1 cellular context compared by ENCODE assay signal in the genomic region with DNA sequence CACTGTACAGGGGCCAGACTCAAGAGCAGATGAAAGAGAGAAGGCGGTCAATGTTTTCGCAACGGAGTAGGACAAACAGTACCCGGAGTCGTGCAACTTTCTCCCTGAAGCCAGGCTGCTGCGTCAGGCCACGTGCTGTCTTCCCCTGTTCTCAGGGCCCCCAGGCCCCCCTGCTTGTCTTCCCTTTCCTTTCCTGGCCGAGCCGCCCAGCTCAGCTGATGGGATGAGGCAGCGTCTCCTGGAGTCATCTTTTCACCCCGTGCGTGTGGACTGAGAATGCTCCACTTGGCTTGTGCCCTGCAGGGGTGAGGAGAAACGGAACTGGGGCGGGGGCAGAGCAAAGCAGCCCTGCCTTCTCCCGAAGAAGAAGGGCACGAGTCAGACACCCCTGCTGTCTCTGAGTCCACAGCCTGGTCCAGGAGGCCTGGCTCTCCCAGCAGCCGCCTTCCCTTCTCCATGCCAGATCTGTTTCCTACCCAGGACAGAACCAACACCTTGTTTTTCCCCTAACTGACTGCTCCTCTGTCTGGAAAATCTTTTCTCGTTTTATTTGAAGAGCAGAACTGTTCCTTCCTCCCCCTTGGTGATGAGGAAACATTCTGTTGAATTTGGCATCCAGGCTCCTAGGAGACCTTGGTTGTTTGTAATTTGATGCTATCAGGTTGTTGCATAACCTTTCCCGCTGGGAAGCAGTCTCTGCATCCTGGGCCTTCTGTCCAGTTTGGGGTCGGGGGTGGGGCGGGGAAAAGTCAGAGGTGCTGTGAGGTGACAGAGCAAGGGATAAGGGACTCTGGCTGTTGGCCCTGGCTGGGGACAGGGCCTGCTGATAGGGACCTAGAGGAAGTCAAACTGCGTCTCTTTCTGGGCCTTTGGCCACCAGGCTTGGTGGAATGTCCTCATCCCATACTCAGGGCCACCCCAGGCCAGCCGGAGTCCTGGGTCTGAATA.
TF ChIP-seq lines count a peak whose summit lies in the region.

No MANE protein-coding gene starts in this region.

TF ChIP-seq in K562, 482 proteins besides CTCF, POLR2A, EP300 and RAD21 (continued from another document):
- TF ChIP-seq HIVEP1 (CRISPR knock-in tag; IDR thresholded peaks at IDR 0.05) (no peak), FOXA3 (CRISPR knock-in tag; conservative IDR thresholded peaks at IDR 0.05 in 1 of 2, IDR thresholded peaks at IDR 0.05 in 1 of 2) (no peak)
